Comparison of ENCODE assay signal across 9 cellular contexts in genomic region chr15:55694652-55695150, GRCh38. TPM values are rescaled to one million over a fixed set of nuclear protein-coding genes. Genes with fewer than 3 reads are reported as not detected.
A peak's percentile ranks its signal among the peaks of the same experiment; 100 is the strongest.
DNase-seq lines count a peak whose midpoint lies in the region; ATAC-seq, FAIRE-seq and TF ChIP-seq lines count a peak whose summit lies in the region.
"Had no signal": no experiment of that assay in that cellular context is flagged by ENCODE, and none has a peak within 500 bp of the region (broad histone marks: within the 10 kb centered on the region; RNA-seq: fewer than 3 reads in every experiment).

No MANE protein-coding gene starts in this region.

- no peak for ATAC-seq in body of pancreas

- H3K4me1 ChIP-seq in HEK293 (ENCODE audit: control insufficient read depth, insufficient read depth, low read length) (peaks cover 16% of the 10 kb centered on the region), body of pancreas (no peaks in the 10 kb centered on the region)

- H3K27ac ChIP-seq in HEK293 (ENCODE audit: extremely low read depth, low read depth, low read length) (no peak overlapping the region), body of pancreas (no peak overlapping the region)

- WGBS in body of pancreas, 2 donors: 70 to 72% methylated on average over 4 of the region's 4 CpGs

- POLR2A ChIA-PET in HEK293 (lab: Yijun Ruan, JAX): no interaction called here

- H3K27me3 ChIP-seq in kidney epithelial cell (ENCODE audit: control insufficient read depth, insufficient read depth, low read length) (no peaks in the 10 kb centered on the region), body of pancreas (peaks cover 0 to 2% of the 10 kb centered on the region in 2 donors)

- H3K36me3 ChIP-seq in HEK293 (ENCODE audit: control insufficient read depth in 2 of 2, insufficient read depth in 1 of 2, low read length in 2 of 2) (no peaks in the 10 kb centered on the region), kidney epithelial cell (ENCODE audit: control insufficient read depth, insufficient read depth, low read length) (no peaks in the 10 kb centered on the region), body of pancreas (replicated peaks in 1 of 2; ENCODE audit: insufficient read depth in 1 of 2, low read depth in 2 of 2) (no peaks in the 10 kb centered on the region)

- TF ChIP-seq CTCF in HEK293 (tag by site-specific recombination; IDR thresholded peaks at IDR 0.05) (no peak), NB4 (IDR thresholded peaks at IDR 0.05; ENCODE audit: low read depth, low read length) (no peak), kidney epithelial cell (IDR thresholded peaks at IDR 0.05; ENCODE audit: insufficient read depth, low read length, poor library complexity, severe bottlenecking) (no peak), body of pancreas (IDR thresholded peaks at IDR 0.05) (no peak)

- H3K4me3 ChIP-seq in HEK293 (ENCODE audit: low read depth, low read length) (no peak overlapping the region), NB4 (ENCODE audit: low read depth, low read length) (no peak overlapping the region), kidney epithelial cell (ENCODE audit: low read depth, low read length) (no peak overlapping the region), body of pancreas (no peak overlapping the region)

- FAIRE-seq in GM18507 (lab: Jason Lieb, UNC): peak; percentile 35

- H3K9me3 ChIP-seq in HEK293 (ENCODE audit: control insufficient read depth, insufficient read depth, low read depth, low read length): no peaks in the 10 kb centered on the region
- H3K9me3 ChIP-seq in body of pancreas: no peaks in the 10 kb centered on the region

- CTCF ChIA-PET in HEK293 (lab: Yijun Ruan, JAX): no interaction called here

- intact Hi-C loops in body of pancreas (cut with DNase I): no loop called here

- DNase-seq in GM18507 (ENCODE audit: extremely low spot score, insufficient read length, low read depth): peak; percentile 8
- DNase-seq in NB4 (ENCODE audit: low read depth): peak; percentile 6
- DNase-seq in kidney epithelial cell (ENCODE audit: low read depth): peak; percentile 12
- no peak for DNase-seq in body of pancreas
- no peak for DNase-seq in GDM1 (lab: John Stamatoyannopoulos, UW)
- DNase-seq in SIG-M5 treated with dmso at 0.1 percent for 504 hours (lab: John Stamatoyannopoulos, UW; ENCODE audit: unreplicated experiment): no peak
- DNase-seq in stimulated activated CD4-positive, alpha-beta T cell treated with anti-CD3 and anti-CD28 coated beads, Interleukin-4, amount 100 ng/mL, for 4 hours: no peak
- DNase-seq: activated naive CD8-positive, alpha-beta T cell treated with anti-CD3 and anti-CD28 coated beads, Interleukin-2, amount 10 ng/mL, durations not matched to agents 7 days and 5 days had no signal

- TF ChIP-seq POLR2A in NB4 (IDR thresholded peaks at IDR 0.05; ENCODE audit: extremely low read depth, insufficient read length) (no peak), body of pancreas (IDR thresholded peaks at IDR 0.05) (no peak)

TF ChIP-seq in HEK293, 187 proteins besides CTCF, POLR2A, EP300 and RAD21 (continues in another document):
- TF ChIP-seq GLIS1 (tag by site-specific recombination; IDR thresholded peaks at IDR 0.05) (peak; percentile 65), IKZF3 (tag by site-specific recombination; IDR thresholded peaks at IDR 0.05) (peak; percentile 89), MZF1 (tag by site-specific recombination; IDR thresholded peaks at IDR 0.05; ENCODE audit: borderline replicate concordance) (0 out of 2 replicates have a peak, but pooled peaks have one; percentile 62), PRDM4 (tag by site-specific recombination; IDR thresholded peaks at IDR 0.05) (peak; percentile 89), REST (tag by site-specific recombination; IDR thresholded peaks at IDR 0.05) (no peak), ZNF510 (tag by site-specific recombination; IDR thresholded peaks at IDR 0.05; ENCODE audit: insufficient replicate concordance) (no peak), PRDM2 (tag by site-specific recombination; IDR thresholded peaks at IDR 0.05; ENCODE audit: borderline replicate concordance) (no peak), ZNF707 (tag by site-specific recombination; IDR thresholded peaks at IDR 0.05) (no peak), ZFP41 (tag by site-specific recombination; IDR thresholded peaks at IDR 0.05; ENCODE audit: borderline replicate concordance) (no peak), ZNF768 (tag by site-specific recombination; IDR thresholded peaks at IDR 0.05) (no peak)

RNA-seq across cellular contexts. Expression of gene PRTG, which starts 48.3 kb away (rescaled TPM):
- total RNA-seq in kidney epithelial cell (7.9 and 9.4 TPM in 2 replicates), body of pancreas (1 to 10 TPM; 1.0 to 4.0 TPM)
- total RNA-seq: activated naive CD8-positive, alpha-beta T cell treated with anti-CD3 and anti-CD28 coated beads, Interleukin-2, amount 10 ng/mL, durations not matched to agents 7 days and 5 days had no signal

Comparison
In these comparisons a context has a peak if more than half of its experiments do, and no peak if none do; other contexts are left out.
1. DNase-seq: peak in GM18507 (single experiment), NB4 (single experiment) and kidney epithelial cell (single experiment); none in body of pancreas (0 of 4), GDM1 (single experiment), SIG-M5 treated with dmso at 0.1 percent for 504 hours (single experiment) and stimulated activated CD4-positive, alpha-beta T cell treated with anti-CD3 and anti-CD28 coated beads, Interleukin-4, amount 100 ng/mL, for 4 hours (0 of 2).